In the genomic region with DNA sequence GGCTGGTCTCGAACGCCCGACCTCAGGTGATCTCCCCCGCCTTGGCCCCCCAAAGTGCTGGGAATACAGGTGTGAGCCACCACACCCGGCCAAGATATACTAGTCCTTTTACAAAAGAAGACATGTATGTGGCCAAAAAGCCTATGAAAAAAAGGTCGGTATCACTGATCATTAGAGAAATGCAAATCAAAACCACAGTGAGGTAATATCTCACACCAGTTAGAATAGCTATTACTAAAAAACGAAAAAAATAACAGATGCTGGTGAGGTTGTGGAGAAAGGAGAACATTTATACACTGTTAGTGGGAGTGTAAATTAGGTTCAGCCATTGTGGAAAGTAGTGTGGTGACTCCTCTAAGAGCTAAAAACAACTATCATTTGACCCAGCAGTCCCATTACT, we compare ENCODE assay signal across 24 cellular contexts.
"Had no signal": no experiment of that assay in that cellular context is flagged by ENCODE, and none has a peak within 500 bp of the region (broad histone marks: within the 10 kb centered on the region; RNA-seq: fewer than 3 reads in every experiment).

No MANE protein-coding gene starts in this region.

- ATAC-seq: activated CD8-positive, alpha-beta T cell treated with anti-CD3 and anti-CD28 coated beads for 36 hours; activated T-cell treated with anti-CD3 and anti-CD28 coated beads, Interleukin-2, amount 50 U/mL, for 4 hours; left lobe of liver; lower lobe of right lung; naive thymus-derived CD8-positive, alpha-beta T cell; pancreas; sciatic nerve; stimulated activated naive CD8-positive, alpha-beta T cell treated with anti-CD3 and anti-CD28 coated beads, Interleukin-15, Interleukin-2, amounts not matched to agents 100 U/mL and 50 U/mL, for 24 hours had no signal

- DNase-seq: activated B cell treated with CpG ODN at 0.5 μM for 24 hours; activated CD4-positive, alpha-beta T cell treated with anti-CD3 and anti-CD28 coated beads, Interleukin-2, amount 50 U/mL, for 1 hour; activated CD8-positive, alpha-beta T cell treated with anti-CD3 and anti-CD28 coated beads for 36 hours; activated naive CD4-positive, alpha-beta T cell; activated T-cell treated with anti-CD3 and anti-CD28 coated beads, Interleukin-2, amount 50 U/mL, for 4 hours; cerebellar nuclear complex; colonic mucosa; effector CD8-positive, alpha-beta T cell; esophagus squamous epithelium; foreskin melanocyte; kidney glomerular epithelial cell; lower lobe of right lung; mesenchymal stem cell; naive thymus-derived CD8-positive, alpha-beta T cell; nucleus accumbens; pancreas; retina; stimulated activated CD4-positive, alpha-beta T cell treated with anti-CD3 and anti-CD28 coated beads, Interleukin-12 subunit alpha, Interleukin-12 subunit beta, amount 100 ng/mL, for 4 hours; stimulated activated CD4-positive, alpha-beta T cell treated with anti-CD3 and anti-CD28 coated beads, Interleukin-4, amount 100 ng/mL, for 1 hour; stimulated activated naive CD8-positive, alpha-beta T cell treated with anti-CD3 and anti-CD28 coated beads, Interleukin-15, Interleukin-2, amounts not matched to agents 100 U/mL and 50 U/mL, for 24 hours; testis; transverse colon had no signal
